ENCODE assay signal across 2 cellular contexts in genomic region chr3:169573129-169573528, GRCh38.
TF ChIP-seq lines count a peak whose summit lies in the region.

No MANE protein-coding gene starts in this region.

TF ChIP-seq in SK-N-SH, 30 proteins besides CTCF, POLR2A, EP300 and RAD21 (continued from another document):
- TF ChIP-seq REST (IDR thresholded peaks at IDR 0.05; ENCODE audit: low read depth, low read length) (no peak), EZH2phosphoT487 (IDR thresholded peaks at IDR 0.05; ENCODE audit: borderline replicate concordance, low read depth) (no peak), PBX3 (IDR thresholded peaks at IDR 0.05) (no peak), SMC3 (IDR thresholded peaks at IDR 0.05; ENCODE audit: low read depth, low read length) (no peak), NRF1 (IDR thresholded peaks at IDR 0.05; ENCODE audit: low read depth, low read length) (no peak), RCOR1 (IDR thresholded peaks at IDR 0.05; ENCODE audit: low read length) (no peak)

TF ChIP-seq in endothelial cell of umbilical vein, 7 proteins besides CTCF, POLR2A, EP300 and RAD21 (continued from another document):
- peak; percentile 5 for TF ChIP-seq GATA2 (IDR thresholded peaks at IDR 0.05; ENCODE audit: insufficient read depth, insufficient read length, low read depth, low read length)
